ENCODE assay signal across 1 cellular context in genomic region chr1:182588460-182589396, GRCh38.
TF ChIP-seq lines count a peak whose summit lies in the region.

TSS of gene RNASEL (minus strand) at chr1:182589256. CDS start at chr1:182586806, 2,450 bp downstream.

TF ChIP-seq in K562, 482 proteins besides CTCF, POLR2A, EP300 and RAD21 (continued from another document and continues in another):
- TF ChIP-seq ZBTB40 (IDR thresholded peaks at IDR 0.05), result peak; percentile 72
- TF ChIP-seq ZBTB40 (CRISPR knock-in tag; IDR thresholded peaks at IDR 0.05), result no peak
- peak; percentile 43; the same call in 1 of the 2 replicates for TF ChIP-seq MYC (IDR thresholded peaks at IDR 0.05; ENCODE audit: low read depth, low read length)
- no peak for TF ChIP-seq MYC (CRISPR knock-in tag; IDR thresholded peaks at IDR 0.05; ENCODE audit: borderline replicate concordance, low read depth)
- TF ChIP-seq CEBPZ (IDR thresholded peaks at IDR 0.05; ENCODE audit: borderline replicate concordance, low read depth, low read length), result no peak
- TF ChIP-seq ERF (CRISPR knock-in tag; IDR thresholded peaks at IDR 0.05), result no peak
- TF ChIP-seq SNAPC5 (CRISPR knock-in tag; IDR thresholded peaks at IDR 0.05), result no peak
- TF ChIP-seq TRIM28 (IDR thresholded peaks at IDR 0.05), result no peak
- TF ChIP-seq MTF1 (CRISPR knock-in tag; IDR thresholded peaks at IDR 0.05; ENCODE audit: borderline replicate concordance), result no peak
- no peak for TF ChIP-seq ZNF507 (tag; conservative IDR thresholded peaks at IDR 0.05)
- TF ChIP-seq ZFP30 (CRISPR knock-in tag; IDR thresholded peaks at IDR 0.05; ENCODE audit: borderline replicate concordance), result no peak
- no peak for TF ChIP-seq PYGO2 (tag; IDR thresholded peaks at IDR 0.05)
- TF ChIP-seq TCF7 (IDR thresholded peaks at IDR 0.05; ENCODE audit: borderline replicate concordance), result no peak
- TF ChIP-seq RBM17 (IDR thresholded peaks at IDR 0.05; ENCODE audit: borderline replicate concordance, low read depth, low read length), result no peak
- TF ChIP-seq FOSL1 (tag; conservative IDR thresholded peaks at IDR 0.05), result peak; percentile 56; the same call in 1 of the 2 replicates
- no peak for TF ChIP-seq ZC3H8 (IDR thresholded peaks at IDR 0.05)
- TF ChIP-seq ZNF282 (CRISPR knock-in tag; IDR thresholded peaks at IDR 0.05), result no peak
- no peak for TF ChIP-seq ZNF280A (IDR thresholded peaks at IDR 0.05; ENCODE audit: low read depth, partially characterized antibody)
- 0 out of 2 replicates have a peak, but pooled peaks have one; percentile 42 for TF ChIP-seq MAFG (tag; conservative IDR thresholded peaks at IDR 0.05)
- no peak for TF ChIP-seq PRMT5 (CRISPR knock-in tag; IDR thresholded peaks at IDR 0.05)
- TF ChIP-seq MECOM (CRISPR knock-in tag; IDR thresholded peaks at IDR 0.05), result no peak
- TF ChIP-seq ZNF57 (CRISPR knock-in tag; IDR thresholded peaks at IDR 0.05), result peak; percentile 40; the same call in 1 of the 2 replicates
- TF ChIP-seq STAT5B (CRISPR knock-in tag; IDR thresholded peaks at IDR 0.05), result no peak
- TF ChIP-seq RBM39 (optimal IDR thresholded peaks at IDR 0.05; ENCODE audit: low read depth, low read length), result peak; percentile 62
- peak; percentile 74 for TF ChIP-seq POLR2AphosphoS5 (IDR thresholded peaks at IDR 0.05; ENCODE audit: control insufficient read depth, insufficient read depth, low read depth, low read length)
- TF ChIP-seq PHF20 (IDR thresholded peaks at IDR 0.05; ENCODE audit: partially characterized antibody), result peak; percentile 64
- peak; percentile 34 for TF ChIP-seq MEIS2 (IDR thresholded peaks at IDR 0.05; ENCODE audit: partially characterized antibody)
- TF ChIP-seq SUPT5H (IDR thresholded peaks at IDR 0.05), result peak; percentile 88
- no peak for TF ChIP-seq GTF2F1 (IDR thresholded peaks at IDR 0.05; ENCODE audit: low read depth, low read length)
- TF ChIP-seq NFRKB (IDR thresholded peaks at IDR 0.05; ENCODE audit: low read depth), result peak; percentile 56; the same call in 1 of the 2 replicates
- TF ChIP-seq U2AF2 (optimal IDR thresholded peaks at IDR 0.05; ENCODE audit: low read depth, low read length), result no peak
- TF ChIP-seq ARID2 (IDR thresholded peaks at IDR 0.05), result no peak; the same call in 1 of the 2 replicates
- TF ChIP-seq ZNF639 (CRISPR knock-in tag; conservative IDR thresholded peaks at IDR 0.05 in 1 of 2, IDR thresholded peaks at IDR 0.05 in 1 of 2), result 0 out of 4 replicates have a peak, but pooled peaks of 1 of the 2 experiments have one; percentile 36
- TF ChIP-seq ZNF444 (CRISPR knock-in tag; IDR thresholded peaks at IDR 0.05), result 0 out of 2 replicates have a peak, but pooled peaks have one; percentile 30
- TF ChIP-seq MAX (CRISPR knock-in tag; IDR thresholded peaks at IDR 0.05), result 0 out of 2 replicates have a peak, but pooled peaks have one; percentile 11
